In the genomic region with DNA sequence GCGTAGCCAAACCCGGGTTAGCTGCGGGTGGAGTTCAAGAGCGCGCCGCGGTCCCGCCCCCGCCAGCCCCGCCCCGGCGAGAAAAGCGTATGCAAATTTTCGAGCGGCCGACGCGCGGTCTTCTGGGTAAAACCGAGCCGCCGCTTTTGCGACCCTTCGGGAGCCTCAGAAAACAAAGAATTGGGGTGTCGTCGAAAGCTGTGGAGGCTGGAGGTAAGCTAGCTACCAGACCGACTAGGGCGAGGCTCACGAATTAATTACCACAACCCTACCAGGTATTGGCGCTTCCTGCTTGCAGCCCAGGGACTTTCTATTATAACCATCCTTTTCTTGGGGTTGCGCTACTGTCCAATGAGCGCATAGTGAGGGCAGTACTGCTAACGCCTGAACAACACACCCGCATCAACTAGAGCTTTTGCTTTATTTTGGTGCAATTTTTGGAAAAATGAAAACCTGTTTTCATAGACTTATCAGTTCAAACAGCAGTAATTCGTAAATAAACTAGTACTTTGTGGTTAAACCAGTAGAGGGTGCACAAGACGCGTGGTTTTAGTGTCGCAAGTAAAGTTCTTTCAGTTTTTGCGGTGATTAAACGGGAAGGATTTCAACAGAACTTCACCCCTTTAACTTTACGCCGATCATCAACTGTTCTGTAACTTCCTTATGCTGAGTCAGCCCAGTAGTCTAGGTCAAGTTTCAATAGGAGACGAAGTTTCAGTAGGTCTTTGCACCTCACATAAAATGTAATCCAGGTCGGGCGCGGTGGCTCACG, we compare ENCODE assay signal across 8 cellular contexts. TPM values are rescaled to one million over a fixed set of nuclear protein-coding genes. Genes with fewer than 3 reads are reported as not detected.
DNase-seq lines count a peak whose midpoint lies in the region; ATAC-seq and TF ChIP-seq lines count a peak whose summit lies in the region.

TSS of gene RNU4ATAC (plus strand) at position 318 of the 772 bp plus-strand sequence.

- H3K9me3 ChIP-seq in SU-DHL-6 (ENCODE audit: insufficient read depth, low read length) (no peaks in the 10 kb centered on the region), adipocyte (ENCODE audit: control insufficient read depth, low read length) (no peaks in the 10 kb centered on the region), heart right ventricle (no peaks in the 10 kb centered on the region), upper lobe of right lung (no peaks in the 10 kb centered on the region)

- peak within 1 kb of the TSS; percentile 89 for H2AFZ ChIP-seq in SU-DHL-6 (ENCODE audit: low read depth, low read length, severe bottlenecking)

- DNase-seq in NCI-H1105 (lab: John Stamatoyannopoulos, UW) (peak; percentile 85), adipocyte (ENCODE audit: low read depth) (peak; percentile 98), heart right ventricle (peak; percentile 83 to 90), posterior cingulate gyrus (peak; percentile 73 to 96 (median 82)), upper lobe of right lung (peak; percentile 92)

- H3F3A ChIP-seq in SU-DHL-6 (ENCODE audit: insufficient read depth), result peaks cover 28% of the 10 kb centered on the region

- H3K4me2 ChIP-seq in SU-DHL-6 (ENCODE audit: low read depth, low read length, poor library complexity, severe bottlenecking), result peak within 1 kb of the TSS; percentile 96

- H3K27ac ChIP-seq in SU-DHL-6 (ENCODE audit: low read depth, low read length) (peak within 1 kb of the TSS; percentile 98), heart right ventricle (peak within 1 kb of the TSS; percentile 95 to 99 (median 96)), upper lobe of right lung (peak within 1 kb of the TSS; percentile 100)

- H3K79me2 ChIP-seq in SU-DHL-6 (ENCODE audit: insufficient read depth, low read length), result peaks cover 36% of the 10 kb centered on the region

- H3K36me3 ChIP-seq in SU-DHL-6 (ENCODE audit: low read length) (no peaks in the 10 kb centered on the region), adipocyte (ENCODE audit: control insufficient read depth, insufficient read depth, low read length, severe bottlenecking) (peaks cover 4% of the 10 kb centered on the region), heart right ventricle (peaks cover 0 to 16% (median 0%) of the 10 kb centered on the region in 9 donors), upper lobe of right lung (peaks cover 12% of the 10 kb centered on the region)

- 2% methylated on average over 47 of the region's 47 CpGs for WGBS in heart right ventricle, 2 donors

- H3K9ac ChIP-seq in SU-DHL-6 (ENCODE audit: low read length), result peak within 1 kb of the TSS; percentile 72
- H3K9ac ChIP-seq in adipocyte (ENCODE audit: low read length), result peak within 1 kb of the TSS; percentile 96

- H3K4me3 ChIP-seq in SU-DHL-6 (ENCODE audit: insufficient read depth, low read length, poor library complexity, severe bottlenecking) (peak within 1 kb of the TSS; percentile 86), adipocyte (ENCODE audit: low read length) (peak within 1 kb of the TSS; percentile 92), heart right ventricle (peak within 1 kb of the TSS; percentile 61 to 84 (median 73)), upper lobe of right lung (peak within 1 kb of the TSS; percentile 64)

- H3K27me3 ChIP-seq in SU-DHL-6 (ENCODE audit: low read length) (no peaks in the 10 kb centered on the region), adipocyte (replicated peaks; ENCODE audit: control insufficient read depth, insufficient read depth, low read length) (no peaks in the 10 kb centered on the region), heart right ventricle (no peaks in the 10 kb centered on the region), upper lobe of right lung (no peaks in the 10 kb centered on the region)

- intact Hi-C loops in heart right ventricle (cut with DNase I), result loop anchor here (1.0 to 10.0 kb wide), 12 partner anchors 67 to 207 kb away; partner anchors contain the start of genes CLASP1 (in 7 of the 10) and NIFK (in 2 of the 10)
- intact Hi-C loops in posterior cingulate gyrus (cut with DNase I), result loop anchor here (1.0 to 5.0 kb wide), 5 partner anchors 119 to 225 kb away; partner anchors contain the start of genes CLASP1, NIFK and TSN
- intact Hi-C loops in upper lobe of right lung (cut with DNase I), result loop anchor here (10.0 kb wide), 1 partner anchor 124 kb away; no protein-coding TSS in a partner anchor

- H4K20me1 ChIP-seq in SU-DHL-6 (ENCODE audit: low read depth, low read length), result no peaks in the 10 kb centered on the region; the same call in 1 of the 2 replicates

- H3K4me1 ChIP-seq in adipocyte (ENCODE audit: control insufficient read depth, insufficient read depth, low read length), result peaks cover 39% of the 10 kb centered on the region
- H3K4me1 ChIP-seq in heart right ventricle, result peaks cover 4 to 81% (median 57%) of the 10 kb centered on the region in 9 donors
- peaks cover 34% of the 10 kb centered on the region for H3K4me1 ChIP-seq in upper lobe of right lung

- TF ChIP-seq CTCF in GM12872 (IDR thresholded peaks at IDR 0.05; ENCODE audit: insufficient read depth, low read depth, low read length) (peak; percentile 61), SU-DHL-6 (IDR thresholded peaks at IDR 0.05; ENCODE audit: insufficient read depth, low read length, poor library complexity, severe bottlenecking) (no peak), heart right ventricle (IDR thresholded peaks at IDR 0.05) (peak; percentile 53 to 80 (median 70)), upper lobe of right lung (IDR thresholded peaks at IDR 0.05) (peak; percentile 63)

- ATAC-seq in HG02642 (IDR thresholded peaks at IDR 0.05; ENCODE audit: poor library complexity, unreplicated experiment), result peak; percentile 75
- ATAC-seq in heart right ventricle, result peak; percentile 87 to 93 (median 89)
- peak; percentile 87 for ATAC-seq in upper lobe of right lung

- H3K9me2 ChIP-seq in SU-DHL-6 (replicated peaks; ENCODE audit: insufficient read depth, low read length), result no peaks in the 10 kb centered on the region

RNA-seq across cellular contexts. Expression of gene RNU4ATAC, which starts in this region (rescaled TPM):
- not detected for total RNA-seq in heart right ventricle
- polyA plus RNA-seq in heart right ventricle, result not detected
- total RNA-seq in upper lobe of right lung, result not detected

Comparison
In these comparisons a context has a peak if more than half of its experiments do, and no peak if none do; other contexts are left out.
1. Peak in every context shown above with its lines: DNase-seq, ATAC-seq, H3K4me3 ChIP-seq and H3K27ac ChIP-seq.
2. Peak in DNase-seq, ATAC-seq, H3K4me3 ChIP-seq and H3K27ac ChIP-seq in heart right ventricle; RNA of the gene not detected or under 1 TPM.
3. Peak in DNase-seq, ATAC-seq, H3K4me3 ChIP-seq and H3K27ac ChIP-seq in upper lobe of right lung; RNA of the gene not detected or under 1 TPM.